ENCODE assay signal across 8 cellular contexts in the genomic region with DNA sequence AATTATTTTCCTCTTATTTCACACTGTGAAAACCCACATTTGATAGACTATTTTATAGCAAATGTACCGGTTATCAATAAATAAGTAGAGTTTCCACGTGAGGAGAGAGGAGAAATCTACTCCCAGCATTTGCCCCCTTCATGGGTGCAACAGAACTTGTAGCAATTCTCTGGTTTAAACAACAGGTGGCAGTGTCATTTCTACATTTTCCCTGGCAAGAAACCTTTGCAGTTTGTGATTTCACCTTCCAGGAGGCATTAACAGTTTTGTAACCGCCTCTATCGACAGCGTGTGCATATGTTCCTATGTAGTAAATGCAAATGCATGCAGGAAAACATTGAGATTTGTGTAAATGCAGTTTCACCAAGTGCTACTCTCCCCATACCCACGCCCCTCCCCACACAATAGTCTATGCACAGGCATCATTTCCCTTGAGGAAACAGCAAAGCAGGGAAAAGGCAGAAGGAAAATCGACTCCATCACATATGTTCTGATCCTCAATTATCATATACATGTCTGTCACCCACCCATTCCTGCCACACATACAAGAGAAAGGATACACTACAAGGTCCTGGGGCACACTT.
DNase-seq lines count a peak whose midpoint lies in the region; ATAC-seq, FAIRE-seq and TF ChIP-seq lines count a peak whose summit lies in the region.

No MANE protein-coding gene starts in this region.

- no peaks in the 10 kb centered on the region for H3K36me3 Mint-ChIP-seq in activated CD8-positive, alpha-beta T cell treated with anti-CD3 and anti-CD28 coated beads, Interleukin-2, amount 10 ng/mL, durations not matched to agents 7 days and 5 days (ENCODE audit: low read depth)

- no peaks in the 10 kb centered on the region for H3K9me3 Mint-ChIP-seq in activated CD8-positive, alpha-beta T cell treated with anti-CD3 and anti-CD28 coated beads, Interleukin-2, amount 10 ng/mL, durations not matched to agents 7 days and 5 days (ENCODE audit: insufficient read depth)

- H3K4me3 Mint-ChIP-seq in activated CD8-positive, alpha-beta T cell treated with anti-CD3 and anti-CD28 coated beads, Interleukin-2, amount 10 ng/mL, durations not matched to agents 7 days and 5 days: no peak overlapping the region

- ATAC-seq in activated CD8-positive, alpha-beta T cell treated with anti-CD3 and anti-CD28 coated beads, Interleukin-2, amount 10 ng/mL, durations not matched to agents 7 days and 5 days: no peak
- ATAC-seq in sciatic nerve: no peak
- no peak for ATAC-seq in HG02973 (IDR thresholded peaks at IDR 0.05; ENCODE audit: unreplicated experiment)

- H3K4me1 Mint-ChIP-seq in activated CD8-positive, alpha-beta T cell treated with anti-CD3 and anti-CD28 coated beads, Interleukin-2, amount 10 ng/mL, durations not matched to agents 7 days and 5 days (ENCODE audit: low read depth): no peaks in the 10 kb centered on the region

- no peaks in the 10 kb centered on the region for H3K27me3 Mint-ChIP-seq in activated CD8-positive, alpha-beta T cell treated with anti-CD3 and anti-CD28 coated beads, Interleukin-2, amount 10 ng/mL, durations not matched to agents 7 days and 5 days (ENCODE audit: low read depth)

- POLR2A ChIA-PET in activated CD8-positive, alpha-beta T cell treated with anti-CD3 and anti-CD28 coated beads, Interleukin-2, amount 10 ng/mL, durations not matched to agents 7 days and 5 days (lab: Charles Lee): no interaction called here

- no peak overlapping the region for H3K4me3 ChIP-seq in GM12875 (ENCODE audit: low read depth, low read length)

- peak; percentile 31 for DNase-seq in AG08396 (ENCODE audit: low spot score)
- DNase-seq in NCI-H1694 treated with DMSO at 0.1 percent for 48 hours (lab: John Stamatoyannopoulos, UW): peak; percentile 85
- DNase-seq in activated CD8-positive, alpha-beta T cell treated with anti-CD3 and anti-CD28 coated beads, Interleukin-2, amount 10 ng/mL, durations not matched to agents 7 days and 5 days: peak; percentile 23
- DNase-seq in sciatic nerve (ENCODE audit: low spot score): no peak
- no peak for DNase-seq in NCI-H2227 (lab: John Stamatoyannopoulos, UW; ENCODE audit: unreplicated experiment)

- TF ChIP-seq CTCF in GM12875 (IDR thresholded peaks at IDR 0.05; ENCODE audit: borderline replicate concordance, insufficient read depth, low read depth, low read length): peak; percentile 44; the same call in 1 of the 2 replicates

- no peak overlapping the region for H3K27ac Mint-ChIP-seq in activated CD8-positive, alpha-beta T cell treated with anti-CD3 and anti-CD28 coated beads, Interleukin-2, amount 10 ng/mL, durations not matched to agents 7 days and 5 days

- peak; percentile 80 for FAIRE-seq in islet of Langerhans (lab: Jason Lieb, UNC)

- CTCF ChIA-PET in activated CD8-positive, alpha-beta T cell treated with anti-CD3 and anti-CD28 coated beads, Interleukin-2, amount 10 ng/mL, durations not matched to agents 7 days and 5 days (lab: Charles Lee): interaction anchor here (0.8 to 1.6 kb wide), 6 partner anchors 11 to 856 kb away, joined by 3 to 4 read pairs (median 3); no protein-coding TSS in a partner anchor

- intact Hi-C loops in sciatic nerve (cut with DNase I): no loop called here

Comparison
In these comparisons a context has a peak if more than half of its experiments do, and no peak if none do; other contexts are left out.
1. DNase-seq: peak in AG08396 (single experiment), NCI-H1694 treated with DMSO at 0.1 percent for 48 hours (single experiment) and activated CD8-positive, alpha-beta T cell treated with anti-CD3 and anti-CD28 coated beads, Interleukin-2, amount 10 ng/mL, durations not matched to agents 7 days and 5 days (single experiment); none in sciatic nerve (single experiment) and NCI-H2227 (single experiment).